In the genomic region with DNA sequence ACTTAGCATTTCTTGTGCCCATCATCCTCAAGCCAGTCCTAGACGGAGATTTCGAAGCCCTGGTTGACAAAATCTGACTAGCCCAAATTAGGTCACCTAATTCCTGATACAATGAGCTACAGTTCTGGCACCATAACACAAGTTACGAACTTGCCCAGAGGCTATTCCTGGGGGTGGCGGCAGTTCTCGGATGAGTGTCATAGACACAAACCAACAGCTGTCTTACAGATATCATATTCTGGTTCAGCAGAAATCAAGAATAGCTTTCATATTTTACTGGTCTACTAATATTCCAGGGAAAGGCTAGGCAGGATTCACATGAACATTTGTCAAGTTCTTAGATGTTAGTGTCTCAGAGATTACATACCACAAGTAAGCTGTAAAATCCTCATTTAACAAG, we compare ENCODE assay signal across 16 cellular contexts. TPM values are rescaled to one million over a fixed set of nuclear protein-coding genes. Genes with fewer than 3 reads are reported as not detected.
DNase-seq lines count a peak whose midpoint lies in the region; ATAC-seq and TF ChIP-seq lines count a peak whose summit lies in the region.
"Had no signal": no experiment of that assay in that cellular context is flagged by ENCODE, and none has a peak within 500 bp of the region (broad histone marks: within the 10 kb centered on the region; RNA-seq: fewer than 3 reads in every experiment).

No MANE protein-coding gene starts in this region.

- H3K27ac ChIP-seq in heart right ventricle, result peak overlapping the region in 9 of 10 donors; percentile 15 to 74 (median 62)
- H3K27ac ChIP-seq in adrenal gland, result no peak overlapping the region

- H3K9me3 ChIP-seq in heart right ventricle (no peaks in the 10 kb centered on the region), adrenal gland (replicated peaks in 1 of 3) (no peaks in the 10 kb centered on the region)

- no peak overlapping the region for H3K4me3 ChIP-seq in heart right ventricle
- no peak overlapping the region for H3K4me3 ChIP-seq in adrenal gland
- H3K4me3 ChIP-seq: dorsolateral prefrontal cortex had no signal

- no peaks in the 10 kb centered on the region for H3K9me3 Mint-ChIP-seq in brain
- no peaks in the 10 kb centered on the region for H3K9me3 Mint-ChIP-seq in osteocyte (ENCODE audit: unreplicated experiment)
- H3K9me3 Mint-ChIP-seq: activated CD8-positive, alpha-beta T cell treated with anti-CD3 and anti-CD28 coated beads for 36 hours; activated T-helper 2 cell treated with anti-CD3 and anti-CD28 coated beads, Interferon-gamma antibody, Interleukin-2, Interleukin-4, amounts not matched to agents 10 μg/mL and 5 μg/mL and 100 μg/mL, durations not matched to agents 14 hours and 24 hours and 36 hours; immature natural killer cell had no signal

- intact Hi-C loops in heart right ventricle (cut with DNase I) (loop anchor here in 6 of 10 donors (5.0 to 10.0 kb wide), 6 partner anchors 92 to 272 kb away; no protein-coding TSS in a partner anchor), adrenal gland (cut with DNase I) (loop anchor here (10.0 kb wide), 3 partner anchors 102 to 272 kb away; partner anchors contain the start of gene AMOTL2 (in 1 of the 2))

- no peaks in the 10 kb centered on the region for H3K27me3 Mint-ChIP-seq in brain
- H3K27me3 Mint-ChIP-seq in osteocyte (ENCODE audit: unreplicated experiment), result no peaks in the 10 kb centered on the region
- H3K27me3 Mint-ChIP-seq: activated CD8-positive, alpha-beta T cell treated with anti-CD3 and anti-CD28 coated beads for 36 hours had no signal

- no peaks in the 10 kb centered on the region for H3K27me3 ChIP-seq in heart right ventricle
- no peaks in the 10 kb centered on the region for H3K27me3 ChIP-seq in adrenal gland
- H3K27me3 ChIP-seq: dorsolateral prefrontal cortex had no signal

- peak; percentile 68 to 94 (median 86) for ATAC-seq in heart right ventricle
- no peak for ATAC-seq in GM21447 (IDR thresholded peaks at IDR 0.05; ENCODE audit: unreplicated experiment)
- ATAC-seq: activated CD8-positive, alpha-beta T cell treated with anti-CD3 and anti-CD28 coated beads for 36 hours had no signal

- peaks cover 0 to 37% (median 20%) of the 10 kb centered on the region in 9 donors for H3K4me1 ChIP-seq in heart right ventricle
- H3K4me1 ChIP-seq in adrenal gland (replicated peaks in 1 of 2), result no peaks in the 10 kb centered on the region

- DNase-seq in EH (ENCODE audit: low read depth), result peak; percentile 91
- DNase-seq in heart right ventricle, result peak; percentile 39 to 67
- DNase-seq in osteocyte (ENCODE audit: extremely low spot score, unreplicated experiment), result no peak
- DNase-seq in adrenal gland, result no peak
- no peak for DNase-seq in DMS53 treated with DMSO at 0.1 percent for 48 hours (lab: John Stamatoyannopoulos, UW; ENCODE audit: unreplicated experiment)
- DNase-seq in H4 (ENCODE audit: low spot score), result no peak
- DNase-seq: activated CD8-positive, alpha-beta T cell treated with anti-CD3 and anti-CD28 coated beads for 36 hours; dorsolateral prefrontal cortex; immature natural killer cell; KG1; NCI-H146; NCI-H510A treated with DMSO at 0.1 percent for 48 hours; posterior cingulate gyrus had no signal

- peaks cover 36% of the 10 kb centered on the region for H3K36me3 Mint-ChIP-seq in brain
- peaks cover 37% of the 10 kb centered on the region for H3K36me3 Mint-ChIP-seq in osteocyte (ENCODE audit: unreplicated experiment)

- 44 to 59% methylated on average over 5 of the region's 5 CpGs for WGBS in heart right ventricle, 2 donors
- 89 to 97% (median 91%) methylated on average over 5 of the region's 5 CpGs for WGBS in adrenal gland, 4 donors

- H3K27ac Mint-ChIP-seq in brain (peak overlapping the region in 4 of 5 experiments; percentile 8 to 81 (median 61)), osteocyte (ENCODE audit: unreplicated experiment) (peak overlapping the region; percentile 77)
- H3K27ac Mint-ChIP-seq: activated CD8-positive, alpha-beta T cell treated with anti-CD3 and anti-CD28 coated beads for 36 hours; activated T-helper 2 cell treated with anti-CD3 and anti-CD28 coated beads, Interferon-gamma antibody, Interleukin-2, Interleukin-4, amounts not matched to agents 10 μg/mL and 5 μg/mL and 100 μg/mL, durations not matched to agents 14 hours and 24 hours and 36 hours; immature natural killer cell had no signal

- peaks cover 19% of the 10 kb centered on the region for H3K4me1 Mint-ChIP-seq in brain
- peaks cover 41% of the 10 kb centered on the region for H3K4me1 Mint-ChIP-seq in osteocyte (ENCODE audit: unreplicated experiment)

- no peak overlapping the region for H3K4me3 Mint-ChIP-seq in brain
- no peak overlapping the region for H3K4me3 Mint-ChIP-seq in osteocyte (ENCODE audit: unreplicated experiment)
- H3K4me3 Mint-ChIP-seq: activated CD8-positive, alpha-beta T cell treated with anti-CD3 and anti-CD28 coated beads for 36 hours; immature natural killer cell had no signal

- peaks cover 0 to 66% (median 25%) of the 10 kb centered on the region in 9 donors for H3K36me3 ChIP-seq in heart right ventricle
- peaks cover 8 to 53% of the 10 kb centered on the region in 2 donors for H3K36me3 ChIP-seq in adrenal gland (replicated peaks in 1 of 2)

- TF ChIP-seq POLR2A in adrenal gland (IDR thresholded peaks at IDR 0.05), result no peak

- no peak for TF ChIP-seq CTCF in brain (conservative IDR thresholded peaks at IDR 0.05)
- TF ChIP-seq CTCF in heart right ventricle (IDR thresholded peaks at IDR 0.05), result no peak
- TF ChIP-seq CTCF in osteocyte (IDR thresholded peaks at IDR 0.05), result no peak
- no peak for TF ChIP-seq CTCF in adrenal gland (IDR thresholded peaks at IDR 0.05)

RNA-seq across cellular contexts. Expression of gene ANAPC13, which starts 8.8 kb away (rescaled TPM):
- polyA plus RNA-seq in brain (ENCODE audit: insufficient read depth, low read depth, low replicate concordance) (81.3 TPM), heart right ventricle (10 to 100 TPM; 25.7 to 81.3 TPM), adrenal gland (100 to 1,000 TPM in 1 of 3 donors, 10 to 100 TPM in 2; 51.1 to 186 (median 59.2) TPM)
- total RNA-seq in heart right ventricle (100 to 1,000 TPM in 1 of 10 donors, 10 to 100 TPM in 9; 68.2 to 119 (median 84.0) TPM), osteocyte (83.8 and 89.4 TPM in 2 replicates), adrenal gland (100 to 1,000 TPM in 3 of 8 donors, 10 to 100 TPM in 5; 51.4 to 118 (median 76.8) TPM)
- total RNA-seq in H4 (2014; rRNA removed; shearing (Covaris generic)), result 158 and 197 TPM in 2 replicates

RNA-seq across cellular contexts. Expression of gene CEP63, which starts 8.9 kb away (rescaled TPM):
- polyA plus RNA-seq in brain (ENCODE audit: insufficient read depth, low read depth, low replicate concordance), result 16.6 TPM
- 10 to 100 TPM; 27.6 to 38.8 (median 31.0) TPM for total RNA-seq in heart right ventricle
- polyA plus RNA-seq in heart right ventricle, result 10 to 100 TPM; 20.1 to 24.9 TPM
- total RNA-seq in osteocyte, result 26.3 and 27.2 TPM in 2 replicates
- 10 to 100 TPM in 7 of 8 donors, 1 to 10 TPM in 1; 8.8 to 43.7 (median 21.9) TPM for total RNA-seq in adrenal gland
- 10 to 100 TPM; 11.2 to 40.2 (median 17.5) TPM for polyA plus RNA-seq in adrenal gland
- total RNA-seq in H4 (2014; rRNA removed; shearing (Covaris generic)), result 21.3 and 23.2 TPM in 2 replicates

Comparison
In these comparisons a context has a peak if more than half of its experiments do, and no peak if none do; other contexts are left out.
1. DNase-seq: peak in EH (single experiment) and heart right ventricle (2 of 2); none in osteocyte (single experiment), adrenal gland (0 of 7), DMS53 treated with DMSO at 0.1 percent for 48 hours (single experiment) and H4 (single experiment).
2. H3K27ac ChIP-seq: peak in heart right ventricle (9 of 10); none in adrenal gland (0 of 5).